11 cellular contexts compared by ENCODE assay signal in genomic region chr18:76573325-76574025, GRCh38.
A peak's percentile ranks its signal among the peaks of the same experiment; 100 is the strongest.
DNase-seq lines count a peak whose midpoint lies in the region; ATAC-seq and TF ChIP-seq lines count a peak whose summit lies in the region.
"Had no signal": no experiment of that assay in that cellular context is flagged by ENCODE, and none has a peak within 500 bp of the region (broad histone marks: within the 10 kb centered on the region; RNA-seq: fewer than 3 reads in every experiment).

No MANE protein-coding gene starts in this region.

- no peak for TF ChIP-seq POLR2A in testis (IDR thresholded peaks at IDR 0.05)

- H2AFZ ChIP-seq in osteoblast (ENCODE audit: low read length), result no peak overlapping the region

- ATAC-seq in GM21717 (IDR thresholded peaks at IDR 0.05; ENCODE audit: unreplicated experiment), result no peak
- ATAC-seq in Right ventricle myocardium superior (ENCODE audit: poor library complexity), result no peak

- 81 to 84% methylated on average over 3 to 4 of the region's 4 CpGs for WGBS in testis, 2 donors

- H3K9me3 ChIP-seq in osteoblast (ENCODE audit: low read depth, low read length) (no peaks in the 10 kb centered on the region), testis (no peaks in the 10 kb centered on the region)

- DNase-seq in ELR (ENCODE audit: low read depth), result peak; percentile 86
- peak; percentile 78 for DNase-seq in NCI-H510A treated with DMSO at 0.1 percent for 48 hours (lab: John Stamatoyannopoulos, UW)
- DNase-seq in epithelial cell of esophagus (ENCODE audit: low read depth), result peak; percentile 94
- peak; percentile 93 for DNase-seq in osteoblast (ENCODE audit: insufficient read length, low spot score, missing footprints)
- no peak for DNase-seq in occipital lobe (lab: John Stamatoyannopoulos, UW)
- DNase-seq in Right ventricle myocardium superior, result no peak
- no peak for DNase-seq in testis
- DNase-seq: activated gamma-delta T cell treated with Interleukin-2 at 50 U/mL for 16 hours, endodermal cell, WERI-Rb-1 had no signal

- TF ChIP-seq CTCF in epithelial cell of esophagus (IDR thresholded peaks at IDR 0.05; ENCODE audit: insufficient read depth, low read depth, low read length, missing control alignments), result no peak
- TF ChIP-seq CTCF in osteoblast (IDR thresholded peaks at IDR 0.05; ENCODE audit: extremely low read depth, low read depth, low read length), result no peak
- no peak for TF ChIP-seq CTCF in testis (IDR thresholded peaks at IDR 0.05)

- H3K79me2 ChIP-seq in osteoblast (ENCODE audit: insufficient read depth, low read length), result no peaks in the 10 kb centered on the region

- intact Hi-C loops in Right ventricle myocardium superior (cut with DNase I) (no loop called here), testis (cut with DNase I; ENCODE audit: low total_unique reads) (no loop called here)

- no peaks in the 10 kb centered on the region for H3K36me3 ChIP-seq in osteoblast (ENCODE audit: insufficient read depth, low read length)
- no peaks in the 10 kb centered on the region for H3K36me3 ChIP-seq in testis (ENCODE audit: low read depth, missing control alignments)
- H3K36me3 ChIP-seq: WERI-Rb-1 had no signal

- H3K27ac ChIP-seq in osteoblast (ENCODE audit: low read depth, low read length) (no peak overlapping the region), testis (no peak overlapping the region)
- H3K27ac ChIP-seq: WERI-Rb-1 had no signal

- H3K4me2 ChIP-seq in osteoblast (ENCODE audit: insufficient read depth, low read length), result no peak overlapping the region

- H3K4me3 ChIP-seq in epithelial cell of esophagus (ENCODE audit: low read length), result no peak overlapping the region
- H3K4me3 ChIP-seq in osteoblast (ENCODE audit: insufficient read depth, low read length), result no peak overlapping the region
- no peak overlapping the region for H3K4me3 ChIP-seq in testis

- no peaks in the 10 kb centered on the region for H4K20me1 ChIP-seq in osteoblast (ENCODE audit: insufficient read depth, low read length)

- H3K4me1 ChIP-seq in osteoblast (ENCODE audit: insufficient read depth, low read length) (peaks cover 5% of the 10 kb centered on the region), testis (no peaks in the 10 kb centered on the region)

- peaks cover 13% of the 10 kb centered on the region for H3K27me3 ChIP-seq in osteoblast (ENCODE audit: insufficient read depth, low read length)
- no peaks in the 10 kb centered on the region for H3K27me3 ChIP-seq in testis

Comparison
In these comparisons a context has a peak if more than half of its experiments do, and no peak if none do; other contexts are left out.
1. DNase-seq: peak in ELR (single experiment), NCI-H510A treated with DMSO at 0.1 percent for 48 hours (single experiment), epithelial cell of esophagus (single experiment) and osteoblast (single experiment); none in occipital lobe (single experiment), Right ventricle myocardium superior (single experiment) and testis (single experiment).